ENCODE assay signal across 16 cellular contexts in genomic region chr17:8621585-8621984, GRCh38. TPM values are rescaled to one million over a fixed set of nuclear protein-coding genes. Genes with fewer than 3 reads are reported as not detected.
DNase-seq lines count a peak whose midpoint lies in the region; TF ChIP-seq lines count a peak whose summit lies in the region.
"Had no signal": no experiment of that assay in that cellular context is flagged by ENCODE, and none has a peak within 500 bp of the region (broad histone marks: within the 10 kb centered on the region; RNA-seq: fewer than 3 reads in every experiment).

No MANE protein-coding gene starts in this region.

- peaks cover 25% of the 10 kb centered on the region for H3K36me3 Mint-ChIP-seq in chondrocyte (ENCODE audit: low read depth)
- H3K36me3 Mint-ChIP-seq in neural progenitor cell, result peaks cover 70% of the 10 kb centered on the region
- H3K36me3 Mint-ChIP-seq: natural killer cell treated with Interleukin-12 subunit alpha and Interleukin-12 subunit beta and Interleukin-15 and Interleukin-18, amount 100 ng/mL, for 72 hours had no signal

- no peaks in the 10 kb centered on the region for H3F3A ChIP-seq in neural progenitor cell (ENCODE audit: low read depth)

- no peak overlapping the region for H2BK5ac ChIP-seq in neuronal stem cell (ENCODE audit: low read length)

- no peak overlapping the region for H3K4me3 Mint-ChIP-seq in chondrocyte (ENCODE audit: unreplicated experiment)
- no peak overlapping the region for H3K4me3 Mint-ChIP-seq in neural progenitor cell
- H3K4me3 Mint-ChIP-seq: activated T-cell treated with anti-CD3 and anti-CD28 coated beads, Interleukin-2, amount 50 U/mL, for 4 hours; natural killer cell treated with Interleukin-12 subunit alpha and Interleukin-12 subunit beta and Interleukin-15 and Interleukin-18, amount 100 ng/mL, for 72 hours had no signal

- H2BK15ac ChIP-seq in neuronal stem cell (ENCODE audit: low read length), result no peak overlapping the region

- H2BK12ac ChIP-seq in neuronal stem cell (ENCODE audit: low read length), result no peak overlapping the region

- H3K27ac Mint-ChIP-seq in chondrocyte (ENCODE audit: unreplicated experiment) (peak overlapping the region; percentile 67), neural progenitor cell (no peak overlapping the region)
- H3K27ac Mint-ChIP-seq: natural killer cell treated with Interleukin-12 subunit alpha and Interleukin-12 subunit beta and Interleukin-15 and Interleukin-18, amount 100 ng/mL, for 72 hours had no signal

- H3K4me1 ChIP-seq in neural progenitor cell (no peaks in the 10 kb centered on the region), neuronal stem cell (ENCODE audit: control insufficient read depth in 2 of 2, insufficient read depth in 1 of 2, low read depth in 1 of 2, low read length in 2 of 2) (peaks cover 9 to 11% of the 10 kb centered on the region in 2 donors)
- H3K4me1 ChIP-seq: esophagus squamous epithelium had no signal

- TF ChIP-seq CTCF in chondrocyte (IDR thresholded peaks at IDR 0.05) (no peak), neural progenitor cell (IDR thresholded peaks at IDR 0.05) (no peak)

- H3K23ac ChIP-seq in neuronal stem cell (ENCODE audit: low read depth, low read length, poor library complexity), result no peak overlapping the region

- H3K9me3 Mint-ChIP-seq in chondrocyte (ENCODE audit: low read depth) (no peaks in the 10 kb centered on the region), neural progenitor cell (peaks cover 52% of the 10 kb centered on the region)
- H3K9me3 Mint-ChIP-seq: activated T-cell treated with anti-CD3 and anti-CD28 coated beads, Interleukin-2, amount 50 U/mL, for 4 hours; natural killer cell treated with Interleukin-12 subunit alpha and Interleukin-12 subunit beta and Interleukin-15 and Interleukin-18, amount 100 ng/mL, for 72 hours had no signal

- H3K9ac ChIP-seq in neural progenitor cell (no peak overlapping the region), neuronal stem cell (ENCODE audit: low read depth, low read length, poor library complexity) (no peak overlapping the region)

- DNase-seq in EL (peak; percentile 47), HT1080 (ENCODE audit: low read depth) (peak; percentile 17), chondrocyte (ENCODE audit: low spot score) (no peak), neural progenitor cell (ENCODE audit: low spot score) (no peak), NCI-H1048 (lab: John Stamatoyannopoulos, UW) (no peak), neuronal stem cell (ENCODE audit: low spot score) (no peak)
- no peak for DNase-seq in stimulated activated CD4-positive, alpha-beta T cell treated with anti-CD3 and anti-CD28 coated beads, Interleukin-1b, Interleukin-23, amount 100 ng/mL, for 48 hours
- DNase-seq in stimulated activated naive CD4-positive, alpha-beta T cell (lab: John Stamatoyannopoulos, UW), result no peak
- DNase-seq: activated T-cell treated with anti-CD3 and anti-CD28 coated beads, Interleukin-2, amount 50 U/mL, for 4 hours; cerebellar nuclear complex; COR-L47; esophagus squamous epithelium; islet precursor cell; stimulated activated naive CD4-positive, alpha-beta T cell treated with Interleukin-2 at 50 U/mL for 16 hours had no signal

- H3K4me3 ChIP-seq in neural progenitor cell, result no peak overlapping the region
- H3K4me3 ChIP-seq in neuronal stem cell (ENCODE audit: low read length in 2 of 2), result no peak overlapping the region
- H3K4me3 ChIP-seq: esophagus squamous epithelium had no signal

- no peak overlapping the region for H3K4me2 ChIP-seq in neural progenitor cell
- no peak overlapping the region for H3K4me2 ChIP-seq in neuronal stem cell (ENCODE audit: insufficient read depth, low read length, poor library complexity, severe bottlenecking)

- no peak overlapping the region for H4K8ac ChIP-seq in neuronal stem cell (ENCODE audit: low read depth, low read length)

- H3K4me1 Mint-ChIP-seq in chondrocyte (ENCODE audit: low read depth) (peaks cover 68% of the 10 kb centered on the region), neural progenitor cell (peaks cover 14% of the 10 kb centered on the region)

- H3K36me3 ChIP-seq in neural progenitor cell, result peaks cover 21% of the 10 kb centered on the region
- peaks cover 20 to 93% of the 10 kb centered on the region in 2 donors for H3K36me3 ChIP-seq in neuronal stem cell (replicated peaks in 1 of 2; ENCODE audit: control insufficient read depth in 2 of 2, insufficient read depth in 2 of 2, low read length in 2 of 2)

- peaks cover 100% of the 10 kb centered on the region for H3K79me2 ChIP-seq in neural progenitor cell (ENCODE audit: low read depth)

- H3K27me3 ChIP-seq in neural progenitor cell, result no peaks in the 10 kb centered on the region
- H3K27me3 ChIP-seq in neuronal stem cell (ENCODE audit: control insufficient read depth in 3 of 3, insufficient read depth in 3 of 3, low read depth in 1 of 3, low read length in 3 of 3), result no peaks in the 10 kb centered on the region
- H3K27me3 ChIP-seq: esophagus squamous epithelium had no signal

- H3K18ac ChIP-seq in neuronal stem cell (ENCODE audit: low read length), result no peak overlapping the region

- peaks cover 12% of the 10 kb centered on the region for H3K79me1 ChIP-seq in neuronal stem cell (ENCODE audit: low read depth, low read length)

- no peak overlapping the region for H3K4ac ChIP-seq in neuronal stem cell (ENCODE audit: low read length)

- no peak overlapping the region for H4K91ac ChIP-seq in neuronal stem cell (ENCODE audit: low read depth, low read length, poor library complexity)

- H3K9me3 ChIP-seq in neural progenitor cell (ENCODE audit: low read depth), result no peaks in the 10 kb centered on the region
- H3K9me3 ChIP-seq in neuronal stem cell (replicated peaks in 1 of 2; ENCODE audit: control insufficient read depth in 2 of 2, insufficient read depth in 1 of 2, low read depth in 1 of 2, low read length in 2 of 2), result peaks cover 4 to 62% of the 10 kb centered on the region in 2 donors
- H3K9me3 ChIP-seq: esophagus squamous epithelium had no signal

- H2AK5ac ChIP-seq in neuronal stem cell (ENCODE audit: low read depth, low read length), result no peak overlapping the region

- H4K20me1 ChIP-seq in neural progenitor cell (ENCODE audit: low read depth), result peaks cover 79% of the 10 kb centered on the region

- no CpG with 5 or more reads among the region's 3 CpGs for WGBS in neuronal stem cell (ENCODE audit: extremely low coverage in 2 of 2, insufficient read length in 2 of 2, insufficient replicate concordance in 1 of 2), 2 donors

- H3K14ac ChIP-seq in neuronal stem cell (ENCODE audit: low read length), result no peak overlapping the region

- H2AFZ ChIP-seq in neural progenitor cell (replicated peaks) (no peak overlapping the region), neuronal stem cell (ENCODE audit: low read length) (no peak overlapping the region)

- H3K27ac ChIP-seq in neural progenitor cell (peak overlapping the region; percentile 10), neuronal stem cell (replicated peaks; ENCODE audit: low read length) (no peak overlapping the region)
- H3K27ac ChIP-seq: esophagus squamous epithelium, RWPE1 had no signal

- H3K27me3 Mint-ChIP-seq in chondrocyte (ENCODE audit: low read depth) (no peaks in the 10 kb centered on the region), neural progenitor cell (ENCODE audit: insufficient read depth, low read depth) (peaks cover 5% of the 10 kb centered on the region)

- H2BK120ac ChIP-seq in neuronal stem cell (ENCODE audit: low read depth, low read length), result no peak overlapping the region

RNA-seq across cellular contexts. Expression of gene MYH10, which starts 8.9 kb away (rescaled TPM):
- 29.2 and 35.8 TPM in 2 replicates for total RNA-seq in HT1080 (2014; rRNA removed; shearing (Covaris generic))
- polyA plus RNA-seq in HT1080 (2015; cell fraction: cytosol; rRNA removed), result 6.6 and 9.1 TPM in 2 replicates
- polyA plus RNA-seq in HT1080 (2015; cell fraction: nucleus; rRNA removed), result 32.3 and 33.0 TPM in 2 replicates
- total RNA-seq in chondrocyte (211 to 296 TPM (median 284 TPM) in 3 replicates), neural progenitor cell (ENCODE audit: low replicate concordance) (160 and 213 TPM in 2 replicates)
- 81.5 TPM for polyA plus RNA-seq in neuronal stem cell (2013, experiment 1 of 2)
- 78.9 TPM for polyA plus RNA-seq in neuronal stem cell (2013, experiment 2 of 2)

Comparison
In these comparisons a context has a peak if more than half of its experiments do, and no peak if none do; other contexts are left out.
1. DNase-seq: peak in EL (single experiment) and HT1080 (single experiment); none in chondrocyte (single experiment), neural progenitor cell (single experiment), NCI-H1048 (single experiment), neuronal stem cell (single experiment), stimulated activated CD4-positive, alpha-beta T cell treated with anti-CD3 and anti-CD28 coated beads, Interleukin-1b, Interleukin-23, amount 100 ng/mL, for 48 hours (single experiment) and stimulated activated naive CD4-positive, alpha-beta T cell (0 of 6).